28 cellular contexts compared by ENCODE assay signal in genomic region chr4:61395754-61396153, GRCh38.
"Had no signal": no experiment of that assay in that cellular context is flagged by ENCODE, and none has a peak within 500 bp of the region (broad histone marks: within the 10 kb centered on the region; RNA-seq: fewer than 3 reads in every experiment).

No MANE protein-coding gene starts in this region.

- H3K27ac ChIP-seq: colonic mucosa, epithelial cell of prostate, gastrocnemius medialis, lower lobe of right lung, neutrophil, parathyroid adenoma, right lobe of liver, suprapubic skin, transverse colon, upper lobe of right lung, uterus had no signal

- H3K4me1 Mint-ChIP-seq: immature natural killer cell; natural killer cell; stimulated activated naive CD8-positive, alpha-beta T cell treated with anti-CD3 and anti-CD28 coated beads, Interleukin-15, amount 100 ng/mL, for 72 hours had no signal

- H3K9me3 Mint-ChIP-seq: stimulated activated naive CD8-positive, alpha-beta T cell treated with anti-CD3 and anti-CD28 coated beads, Interleukin-15, amount 100 ng/mL, for 72 hours had no signal

- H3K4me1 ChIP-seq: colonic mucosa, gastrocnemius medialis, lower lobe of right lung, parathyroid adenoma, right lobe of liver, suprapubic skin, transverse colon, uterus had no signal

- H3K27me3 ChIP-seq: colonic mucosa, gastrocnemius medialis, neutrophil, right lobe of liver, suprapubic skin, transverse colon, upper lobe of right lung, uterus had no signal

- H3K9ac ChIP-seq: parathyroid adenoma had no signal

- H3K27me3 Mint-ChIP-seq: dendritic cell treated with granulocyte-macrophage colony-stimulating factor and Interleukin-4, amounts not matched to agents 40 ng/mL and 50 ng/mL, for 4 days; progenitor cell of endocrine pancreas; stimulated activated naive CD8-positive, alpha-beta T cell treated with anti-CD3 and anti-CD28 coated beads, Interleukin-15, amount 100 ng/mL, for 72 hours had no signal

- H2AFZ ChIP-seq: parathyroid adenoma had no signal

- H3K27ac Mint-ChIP-seq: dendritic cell treated with granulocyte-macrophage colony-stimulating factor and Interleukin-4, amounts not matched to agents 40 ng/mL and 50 ng/mL, for 4 days; endodermal cell; immature natural killer cell; natural killer cell; progenitor cell of endocrine pancreas; stimulated activated naive CD8-positive, alpha-beta T cell treated with anti-CD3 and anti-CD28 coated beads, Interleukin-15, amount 100 ng/mL, for 72 hours had no signal

- H3K4me3 ChIP-seq: colonic mucosa, gastrocnemius medialis, lower lobe of right lung, right lobe of liver, suprapubic skin, transverse colon, upper lobe of right lung, uterus had no signal

- H3K36me3 Mint-ChIP-seq: natural killer cell had no signal

- H3K9me3 ChIP-seq: colonic mucosa, gastrocnemius medialis, lower lobe of right lung, neutrophil, right lobe of liver, suprapubic skin, transverse colon, upper lobe of right lung, uterus had no signal

- H3K36me3 ChIP-seq: colonic mucosa, gastrocnemius medialis, lower lobe of right lung, neutrophil, right lobe of liver, suprapubic skin, transverse colon, upper lobe of right lung, uterus had no signal

- ATAC-seq: esophagus mucosa; gastrocnemius medialis; left ventricle myocardium superior; lower lobe of right lung; natural killer cell; right lobe of liver; stimulated activated naive CD8-positive, alpha-beta T cell treated with anti-CD3 and anti-CD28 coated beads, Interleukin-15, amount 100 ng/mL, for 72 hours; upper lobe of right lung had no signal

- H3K79me2 ChIP-seq: parathyroid adenoma had no signal

- H3K4me3 Mint-ChIP-seq: dendritic cell treated with granulocyte-macrophage colony-stimulating factor and Interleukin-4, amounts not matched to agents 40 ng/mL and 50 ng/mL, for 4 days; endodermal cell; immature natural killer cell; natural killer cell; stimulated activated naive CD8-positive, alpha-beta T cell treated with anti-CD3 and anti-CD28 coated beads, Interleukin-15, amount 100 ng/mL, for 72 hours had no signal

- DNase-seq: colonic mucosa; effector CD8-positive, alpha-beta T cell; endodermal cell; foreskin fibroblast; gastrocnemius medialis; head of caudate nucleus; immature natural killer cell; islet precursor cell; left ventricle myocardium superior; lower lobe of right lung; natural killer cell; right lobe of liver; small intestine; stimulated activated CD4-positive, alpha-beta T cell treated with anti-CD3 and anti-CD28 coated beads, Interleukin-15, amount 100 ng/mL, for 24 hours; stimulated activated CD4-positive, alpha-beta T cell treated with anti-CD3 and anti-CD28 coated beads, Interleukin-4, amount 100 ng/mL, for 1 hour; stimulated activated CD8-positive, alpha-beta memory T cell treated with anti-CD3 and anti-CD28 coated beads, Interleukin-4, amount 100 ng/mL, for 48 hours; stimulated activated naive CD4-positive, alpha-beta T cell; stimulated activated naive CD8-positive, alpha-beta T cell treated with anti-CD3 and anti-CD28 coated beads, Interleukin-15, amount 100 ng/mL, for 72 hours; transverse colon; upper lobe of right lung; uterus had no signal
